23 cellular contexts compared by ENCODE assay signal in the genomic region with DNA sequence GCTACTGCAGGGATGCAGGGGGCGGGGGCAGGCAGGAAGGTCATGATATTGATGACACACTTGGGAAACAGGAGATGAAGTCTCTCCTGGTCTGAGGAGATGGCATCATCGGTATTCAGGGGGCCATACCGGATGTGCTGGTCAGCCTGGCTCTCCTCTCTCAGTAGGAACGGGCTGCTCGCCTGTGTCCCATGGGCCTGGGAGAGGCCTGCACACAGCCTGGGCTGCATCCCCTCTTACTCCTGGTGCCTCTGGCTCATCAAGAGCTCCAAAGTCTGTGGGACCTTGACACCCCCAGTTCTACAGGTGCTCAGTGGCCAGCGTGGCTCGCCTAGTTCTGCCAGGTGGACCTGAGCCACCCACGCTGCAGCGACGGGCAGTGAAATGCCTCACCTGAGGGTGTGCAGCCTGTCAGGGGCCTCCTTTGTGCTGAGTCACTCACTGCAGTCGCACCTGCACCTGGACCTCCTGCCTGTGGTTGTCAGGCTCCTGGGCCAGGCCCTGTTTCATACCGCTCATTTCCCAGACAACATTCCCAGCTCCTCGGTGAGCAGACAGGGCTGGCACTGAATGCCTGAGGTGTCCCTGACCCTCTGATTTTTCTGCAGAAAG. TPM values are rescaled to one million over a fixed set of nuclear protein-coding genes. Genes with fewer than 3 reads are reported as not detected.
DNase-seq lines count a peak whose midpoint lies in the region; ATAC-seq, FAIRE-seq and TF ChIP-seq lines count a peak whose summit lies in the region.
"Had no signal": no experiment of that assay in that cellular context is flagged by ENCODE, and none has a peak within 500 bp of the region (broad histone marks: within the 10 kb centered on the region; RNA-seq: fewer than 3 reads in every experiment).

No MANE protein-coding gene starts in this region.

- no peak overlapping the region for H3K4me2 ChIP-seq in mammary epithelial cell (ENCODE audit: insufficient read depth, low read depth, low read length)
- H3K4me2 ChIP-seq: A549 had no signal

- no peak overlapping the region for H3K9ac ChIP-seq in mammary epithelial cell (ENCODE audit: insufficient read depth, low read length)

- no peak for FAIRE-seq in urothelium cell line (lab: Jason Lieb, UNC)
- FAIRE-seq: A549, GM12892, H54 had no signal

- no peaks in the 10 kb centered on the region for H4K20me1 ChIP-seq in mammary epithelial cell (ENCODE audit: insufficient read depth, low read length)

- BruUV-seq in mammary epithelial cell (replicated peaks; lab: Mats Ljungman, UMichigan): no TSS peak

- H3K9me3 Mint-ChIP-seq in osteocyte (ENCODE audit: unreplicated experiment): no peaks in the 10 kb centered on the region
- H3K9me3 Mint-ChIP-seq: HFFc6 had no signal

- intact Hi-C loops in mammary epithelial cell (cut with micrococcal nuclease) (no loop called here), breast epithelium (cut with DNase I; ENCODE audit: low total_unique reads) (no loop called here)

- H3K4me1 Mint-ChIP-seq in osteocyte (ENCODE audit: unreplicated experiment): no peaks in the 10 kb centered on the region

- H3K4me1 ChIP-seq in mammary epithelial cell (ENCODE audit: insufficient read depth, low read length) (peaks cover 3% of the 10 kb centered on the region), breast epithelium (no peaks in the 10 kb centered on the region), foreskin keratinocyte (no peaks in the 10 kb centered on the region)
- H3K4me1 ChIP-seq: A549 had no signal

- no peak overlapping the region for H3K27ac ChIP-seq in mammary epithelial cell (ENCODE audit: insufficient read depth, low read depth, low read length)
- H3K27ac ChIP-seq in breast epithelium: no peak overlapping the region
- no peak overlapping the region for H3K27ac ChIP-seq in foreskin keratinocyte
- H3K27ac ChIP-seq in temporal lobe (ENCODE audit: low read depth, low read length): peak overlapping the region; percentile 99
- H3K27ac ChIP-seq: A549 had no signal

- no peak for TF ChIP-seq POLR2A in breast epithelium (IDR thresholded peaks at IDR 0.05)

- no peak overlapping the region for H3K27ac Mint-ChIP-seq in osteocyte (ENCODE audit: unreplicated experiment)
- H3K27ac Mint-ChIP-seq: HFFc6 had no signal

- H3K27me3 Mint-ChIP-seq in osteocyte (ENCODE audit: unreplicated experiment): no peaks in the 10 kb centered on the region

- H3K4me3 ChIP-seq in mammary epithelial cell (replicated peaks in 1 of 3; ENCODE audit: insufficient read depth in 1 of 3, low read depth in 2 of 3, low read length in 3 of 3): no peak overlapping the region
- H3K4me3 ChIP-seq in breast epithelium: no peak overlapping the region
- H3K4me3 ChIP-seq: A549, MG63, Peyer's patch had no signal

- H3K9me3 ChIP-seq in mammary epithelial cell (replicated peaks; ENCODE audit: insufficient read depth, low read length) (no peaks in the 10 kb centered on the region), breast epithelium (no peaks in the 10 kb centered on the region)
- H3K9me3 ChIP-seq: A549, MG63, Peyer's patch had no signal

- dilution Hi-C loops in mammary epithelial cell (cut with HindIII; ENCODE audit: low sequenced_read_pairs): no loop called here

- H3K36me3 Mint-ChIP-seq in osteocyte (ENCODE audit: unreplicated experiment): peaks cover 37% of the 10 kb centered on the region

- WGBS in mammary epithelial cell (ENCODE audit: low coverage, missing lambda C conversion rate): 60% methylated on average over 4 of the region's 13 CpGs

- H3K4me3 Mint-ChIP-seq in osteocyte (ENCODE audit: unreplicated experiment): no peak overlapping the region
- H3K4me3 Mint-ChIP-seq: HFFc6 had no signal

- TF ChIP-seq CTCF in mammary epithelial cell (conservative IDR thresholded peaks at IDR 0.05 in 1 of 2, IDR thresholded peaks at IDR 0.05 in 1 of 2; ENCODE audit: extremely low read depth in 1 of 2, insufficient read depth in 1 of 2, low read depth in 1 of 2, low read length in 2 of 2) (no peak), breast epithelium (IDR thresholded peaks at IDR 0.05) (no peak), foreskin keratinocyte (conservative IDR thresholded peaks at IDR 0.05) (no peak), osteocyte (IDR thresholded peaks at IDR 0.05) (no peak)

- H3K36me3 ChIP-seq in mammary epithelial cell (ENCODE audit: insufficient read depth, low read length): peaks cover 12% of the 10 kb centered on the region
- peaks cover 13% of the 10 kb centered on the region for H3K36me3 ChIP-seq in breast epithelium

- peak; percentile 23 for DNase-seq in mammary epithelial cell
- no peak for DNase-seq in breast epithelium (ENCODE audit: low spot score in 2 of 2)
- DNase-seq in foreskin keratinocyte: peak in 1 of 2 donors; percentile 5
- DNase-seq in osteocyte (ENCODE audit: extremely low spot score, unreplicated experiment): peak; percentile 79
- no peak for DNase-seq in urothelium cell line (ENCODE audit: low spot score)
- DNase-seq in OCI-M2 (lab: John Stamatoyannopoulos, UW; ENCODE audit: unreplicated experiment): no peak
- no peak for DNase-seq in MV-4-11 (lab: John Stamatoyannopoulos, UW)
- DNase-seq: C1 segment of cervical spinal cord, DMS 273 treated with DMSO at 0.1 percent for 48 hours, HFFc6, IMR-90, Karpas-422, MG63, NCI-H1092 treated with DMSO at 0.1 percent for 48 hours, NCI-H1694, NCI-H226, NCI-H524 treated with DMSO at 0.1 percent for 48 hours, Right ventricle myocardium superior had no signal

- peaks cover 15% of the 10 kb centered on the region for H3K79me2 ChIP-seq in mammary epithelial cell (ENCODE audit: insufficient read depth, low read length)

- no peaks in the 10 kb centered on the region for H3K27me3 ChIP-seq in mammary epithelial cell (ENCODE audit: insufficient read depth, low read length)
- no peaks in the 10 kb centered on the region for H3K27me3 ChIP-seq in breast epithelium
- H3K27me3 ChIP-seq in foreskin keratinocyte: no peaks in the 10 kb centered on the region
- H3K27me3 ChIP-seq: MG63, Peyer's patch had no signal

- CTCF ChIA-PET in mammary epithelial cell (lab: Charles Lee; ENCODE audit: low non-redundant PET): no interaction called here

- no peak overlapping the region for H2AFZ ChIP-seq in mammary epithelial cell (ENCODE audit: low read depth, low read length)

- peak; percentile 69 for ATAC-seq in foreskin keratinocyte
- ATAC-seq: A549 had no signal

- in situ Hi-C loops in mammary epithelial cell (cut with MboI; ENCODE audit: low sequenced_read_pairs in 2 of 2): no loop called here

RNA-seq across cellular contexts. Expression of a gene that starts 18.6 kb away (rescaled TPM):
- total RNA-seq in mammary epithelial cell: under 1 TPM in 1 of 2 donors, not detected in 1; under 0.01 TPM
- polyA plus RNA-seq in mammary epithelial cell: not detected
- polyA minus RNA-seq in mammary epithelial cell: not detected
- total RNA-seq in breast epithelium: under 1 TPM in 1 of 3 donors, not detected in 2; 0.33 TPM
- not detected in 2 replicates for total RNA-seq in foreskin keratinocyte
- not detected in 2 replicates for polyA plus RNA-seq in foreskin keratinocyte
- total RNA-seq in osteocyte: not detected in 2 replicates
- total RNA-seq in temporal lobe: 0.49 TPM
- total RNA-seq: HFFc6, IMR-90, Right ventricle myocardium superior had no signal
- polyA plus RNA-seq: IMR-90 had no signal

RNA-seq across cellular contexts. Expression of a gene that starts 19.6 kb away (rescaled TPM):
- 100 to 1,000 TPM; 130 to 159 TPM for total RNA-seq in mammary epithelial cell
- 97.7 TPM for polyA plus RNA-seq in mammary epithelial cell
- polyA minus RNA-seq in mammary epithelial cell: 111 TPM
- total RNA-seq in breast epithelium: 100 to 1,000 TPM in 1 of 3 donors, 10 to 100 TPM in 2; 81.0 to 104 (median 95.7) TPM
- total RNA-seq in foreskin keratinocyte: 108 and 143 TPM in 2 replicates
- polyA plus RNA-seq in foreskin keratinocyte: 120 and 141 TPM in 2 replicates
- 75.2 and 78.8 TPM in 2 replicates for total RNA-seq in osteocyte
- 35.7 TPM for total RNA-seq in temporal lobe

RNA-seq across cellular contexts. Expression of a gene that starts 58.6 kb away (rescaled TPM):
- total RNA-seq in mammary epithelial cell (not detected), breast epithelium (under 1 TPM in 1 of 3 donors, not detected in 2; 0.16 TPM), foreskin keratinocyte (not detected in 2 replicates), osteocyte (not detected in 2 replicates), temporal lobe (5.2 TPM)
- polyA plus RNA-seq in mammary epithelial cell (not detected), foreskin keratinocyte (not detected in 2 replicates)
- polyA minus RNA-seq in mammary epithelial cell: not detected
- total RNA-seq: HFFc6, IMR-90 had no signal
- polyA plus RNA-seq: A549, IMR-90 had no signal

Comparison
In these comparisons a context has a peak if more than half of its experiments do, and no peak if none do; other contexts are left out.
1. DNase-seq: peak in mammary epithelial cell (single experiment) and osteocyte (single experiment); none in breast epithelium (0 of 2), urothelium cell line (single experiment), OCI-M2 (single experiment) and MV-4-11 (single experiment).